Comparison of ENCODE assay signal across 8 cellular contexts in the genomic region with DNA sequence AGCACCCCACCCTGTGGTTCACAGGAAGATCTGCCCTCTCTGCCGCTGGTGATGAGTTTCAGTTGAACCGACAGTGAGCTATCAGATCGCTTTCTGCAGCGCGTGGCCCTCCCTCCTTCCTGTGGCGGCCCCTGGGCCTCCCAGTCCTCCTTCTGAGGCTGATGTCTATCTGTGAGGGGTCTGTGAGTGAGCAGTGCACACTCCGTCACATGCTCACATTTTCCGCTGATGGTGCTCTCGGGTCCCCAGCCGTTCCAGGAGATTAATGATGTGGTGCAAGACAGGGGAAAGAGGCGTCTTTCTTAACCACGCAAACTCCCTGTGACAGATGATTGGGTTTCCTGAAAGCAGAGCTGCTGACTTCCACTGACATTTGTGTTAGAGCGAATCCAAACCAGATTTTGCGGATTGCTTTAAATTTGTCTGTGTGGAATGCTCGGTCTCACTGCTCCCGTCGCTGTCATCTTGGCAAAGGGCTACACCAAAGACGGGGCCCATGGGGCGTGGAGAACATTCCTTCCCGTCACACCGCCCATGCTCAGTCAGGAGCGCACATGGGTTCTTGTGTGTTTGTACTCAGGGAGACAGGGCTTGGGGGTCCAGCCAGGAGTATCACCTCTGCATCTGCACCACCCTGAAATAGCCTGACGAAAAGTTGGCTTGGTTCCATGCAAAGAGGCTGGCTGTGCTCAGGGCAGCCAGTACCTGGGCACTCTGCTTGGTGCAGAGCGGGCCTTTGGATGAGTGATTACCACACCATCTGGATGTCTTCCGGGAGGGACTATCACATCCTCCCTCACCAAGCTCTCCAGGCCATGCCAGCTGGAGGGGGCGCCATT.
DNase-seq lines count a peak whose midpoint lies in the region; ATAC-seq and TF ChIP-seq lines count a peak whose summit lies in the region.

No MANE protein-coding gene starts in this region.

- H3K36me3 ChIP-seq in GM06990 (ENCODE audit: control insufficient read depth, insufficient read depth, low read length) (no peaks in the 10 kb centered on the region), H7 (replicated peaks; ENCODE audit: control insufficient read depth, insufficient read depth, low read length) (no peaks in the 10 kb centered on the region), neuronal stem cell (replicated peaks in 1 of 2; ENCODE audit: control insufficient read depth in 2 of 2, insufficient read depth in 2 of 2, low read length in 2 of 2) (no peaks in the 10 kb centered on the region), Caco-2 (ENCODE audit: control insufficient read depth, insufficient read depth, low read length) (no peaks in the 10 kb centered on the region)

- H3K4me1 Mint-ChIP-seq in effector memory CD8-positive, alpha-beta T cell (ENCODE audit: low read depth in 2 of 2) = peaks cover 0 to 8% of the 10 kb centered on the region in 2 donors
- no peaks in the 10 kb centered on the region for H3K4me1 Mint-ChIP-seq in Caco-2 (ENCODE audit: low read depth, unreplicated experiment)

- H3K27me3 Mint-ChIP-seq in effector memory CD8-positive, alpha-beta T cell = peaks cover 36 to 55% of the 10 kb centered on the region in 2 donors
- no peaks in the 10 kb centered on the region for H3K27me3 Mint-ChIP-seq in Caco-2 (ENCODE audit: insufficient read depth, unreplicated experiment)

- no peak overlapping the region for H3K4me3 ChIP-seq in GM06990 (replicated peaks; ENCODE audit: low read depth, low read length)
- H3K4me3 ChIP-seq in H7 (ENCODE audit: insufficient read depth, low read depth, low read length) = no peak overlapping the region
- H3K4me3 ChIP-seq in neuronal stem cell (ENCODE audit: low read length in 2 of 2) = no peak overlapping the region
- no peak overlapping the region for H3K4me3 ChIP-seq in Caco-2 (ENCODE audit: low read depth, low read length)

- peak overlapping the region; percentile 69 for H2AK5ac ChIP-seq in neuronal stem cell (ENCODE audit: low read depth, low read length)

- H2BK15ac ChIP-seq in neuronal stem cell (ENCODE audit: low read length) = no peak overlapping the region

- WGBS in neuronal stem cell (ENCODE audit: extremely low coverage in 2 of 2, insufficient read length in 2 of 2, insufficient replicate concordance in 1 of 2), 2 donors = no CpG with 5 or more reads among the region's 26 CpGs

- H3K9me3 Mint-ChIP-seq in effector memory CD8-positive, alpha-beta T cell = peaks cover 2 to 5% of the 10 kb centered on the region in 2 donors
- peaks cover 5% of the 10 kb centered on the region for H3K9me3 Mint-ChIP-seq in Caco-2 (ENCODE audit: unreplicated experiment)

- no peak overlapping the region for H3K27ac Mint-ChIP-seq in effector memory CD8-positive, alpha-beta T cell
- no peak overlapping the region for H3K27ac Mint-ChIP-seq in Caco-2 (ENCODE audit: unreplicated experiment)

- no peak overlapping the region for H3K23ac ChIP-seq in neuronal stem cell (ENCODE audit: low read depth, low read length, poor library complexity)

- no peak overlapping the region for H3K4ac ChIP-seq in neuronal stem cell (ENCODE audit: low read length)

- H3K9ac ChIP-seq in neuronal stem cell (ENCODE audit: low read depth, low read length, poor library complexity) = no peak overlapping the region

- no peak overlapping the region for H3K27ac ChIP-seq in neuronal stem cell (replicated peaks; ENCODE audit: low read length)

- BruUV-seq in Caco-2 (replicated peaks; lab: Mats Ljungman, UMichigan) = no TSS peak

- no peak overlapping the region for H3K4me2 ChIP-seq in neuronal stem cell (ENCODE audit: insufficient read depth, low read length, poor library complexity, severe bottlenecking)

- H3K27me3 ChIP-seq in GM06990 (replicated peaks; ENCODE audit: control insufficient read depth, insufficient read depth, low read length) (no peaks in the 10 kb centered on the region; the same call in 1 of the 2 replicates), H7 (ENCODE audit: control insufficient read depth, insufficient read depth, low read length) (no peaks in the 10 kb centered on the region), neuronal stem cell (ENCODE audit: control insufficient read depth in 3 of 3, insufficient read depth in 3 of 3, low read depth in 1 of 3, low read length in 3 of 3) (no peaks in the 10 kb centered on the region), Caco-2 (replicated peaks; ENCODE audit: control insufficient read depth, insufficient read depth, low read length) (no peaks in the 10 kb centered on the region)

- CTCF ChIA-PET in Caco-2 (lab: Charles Lee) = no interaction called here

- H3K4me1 ChIP-seq in neuronal stem cell (ENCODE audit: control insufficient read depth in 2 of 2, insufficient read depth in 1 of 2, low read depth in 1 of 2, low read length in 2 of 2) (no peaks in the 10 kb centered on the region), Caco-2 (no peaks in the 10 kb centered on the region)

- H3K36me3 Mint-ChIP-seq in effector memory CD8-positive, alpha-beta T cell (ENCODE audit: insufficient read depth) = no peaks in the 10 kb centered on the region
- H3K36me3 Mint-ChIP-seq in Caco-2 (ENCODE audit: insufficient read depth, unreplicated experiment) = no peaks in the 10 kb centered on the region

- DNase-seq in GM06990 (ENCODE audit: extremely low read depth, insufficient read length) = peak; percentile 63
- DNase-seq in H7 = peak; percentile 67
- peak; percentile 96 for DNase-seq in NOMO-1 treated with dmso at 0.1 percent for 144 hours (lab: John Stamatoyannopoulos, UW; ENCODE audit: unreplicated experiment)
- no peak for DNase-seq in effector memory CD8-positive, alpha-beta T cell
- DNase-seq in neuronal stem cell (ENCODE audit: low spot score) = no peak
- DNase-seq in Caco-2 = no peak
- DNase-seq in NCI-H2196 treated with DMSO at 0.1 percent for 48 hours (lab: John Stamatoyannopoulos, UW; ENCODE audit: unreplicated experiment) = no peak
- DNase-seq in NCI-H187 treated with DMSO at 0.1 percent for 48 hours (lab: John Stamatoyannopoulos, UW) = no peak

- no peaks in the 10 kb centered on the region for H3K79me1 ChIP-seq in neuronal stem cell (ENCODE audit: low read depth, low read length)

- H2BK120ac ChIP-seq in neuronal stem cell (ENCODE audit: low read depth, low read length) = no peak overlapping the region

- TF ChIP-seq CTCF in GM06990 (IDR thresholded peaks at IDR 0.05; ENCODE audit: insufficient read depth, low read length, poor library complexity, severe bottlenecking) (no peak), Caco-2 (IDR thresholded peaks at IDR 0.05; ENCODE audit: insufficient read depth in 1 of 2, low read depth in 1 of 2, low read length in 1 of 2, severe bottlenecking in 1 of 2, unreplicated experiment in 1 of 2) (no peak)

- H3K14ac ChIP-seq in neuronal stem cell (ENCODE audit: low read length) = peak overlapping the region; percentile 84

- H2BK12ac ChIP-seq in neuronal stem cell (ENCODE audit: low read length) = no peak overlapping the region

- H3K4me3 Mint-ChIP-seq in effector memory CD8-positive, alpha-beta T cell = peak overlapping the region; percentile 18 to 46
- no peak overlapping the region for H3K4me3 Mint-ChIP-seq in Caco-2 (ENCODE audit: unreplicated experiment)

- POLR2A ChIA-PET in Caco-2 (lab: Charles Lee) = no interaction called here

- no peak overlapping the region for H2BK5ac ChIP-seq in neuronal stem cell (ENCODE audit: low read length)

- peak overlapping the region; percentile 59 for H3K18ac ChIP-seq in neuronal stem cell (ENCODE audit: low read length)

- ATAC-seq in effector memory CD8-positive, alpha-beta T cell (replicated peaks) = peak; percentile 10

- peak overlapping the region; percentile 14 for H2AFZ ChIP-seq in neuronal stem cell (ENCODE audit: low read length)

- intact Hi-C loops in Caco-2 (cut with micrococcal nuclease; ENCODE audit: unreplicated experiment) = no loop called here

- H4K8ac ChIP-seq in neuronal stem cell (ENCODE audit: low read depth, low read length) = no peak overlapping the region

- no peak overlapping the region for H4K91ac ChIP-seq in neuronal stem cell (ENCODE audit: low read depth, low read length, poor library complexity)

- H3K9me3 ChIP-seq in neuronal stem cell (replicated peaks in 1 of 2; ENCODE audit: control insufficient read depth in 2 of 2, insufficient read depth in 1 of 2, low read depth in 1 of 2, low read length in 2 of 2) (peaks cover 20 to 28% of the 10 kb centered on the region in 2 donors), Caco-2 (peaks cover 23% of the 10 kb centered on the region)

Comparison
In these comparisons a context has a peak if more than half of its experiments do, and no peak if none do; other contexts are left out.
1. DNase-seq: peak in GM06990 (single experiment), H7 (single experiment) and NOMO-1 treated with dmso at 0.1 percent for 144 hours (single experiment); none in effector memory CD8-positive, alpha-beta T cell (0 of 3), neuronal stem cell (single experiment), Caco-2 (0 of 2), NCI-H2196 treated with DMSO at 0.1 percent for 48 hours (single experiment) and NCI-H187 treated with DMSO at 0.1 percent for 48 hours (single experiment).